39 cellular contexts compared by ENCODE assay signal in the genomic region with DNA sequence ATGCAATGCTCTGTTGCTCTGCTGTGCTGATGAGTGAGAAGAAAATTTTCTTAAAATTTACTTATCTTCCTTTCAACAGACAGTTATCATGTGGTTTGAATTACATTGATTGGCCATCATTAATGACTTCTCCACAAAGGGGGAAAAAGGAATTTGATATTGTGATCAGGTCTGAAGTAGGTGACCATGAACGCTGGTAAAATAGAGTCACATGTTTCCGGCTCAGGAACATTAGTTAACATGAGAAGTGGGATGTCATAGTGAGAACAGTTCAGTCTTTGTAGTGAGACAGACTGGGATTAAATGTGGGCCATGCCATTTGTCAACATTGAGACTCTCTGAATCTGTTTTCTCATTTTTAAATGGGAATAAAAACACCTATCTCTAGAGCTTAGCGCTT. TPM values are rescaled to one million over a fixed set of nuclear protein-coding genes. Genes with fewer than 3 reads are reported as not detected.
"Had no signal": no experiment of that assay in that cellular context is flagged by ENCODE, and none has a peak within 500 bp of the region (broad histone marks: within the 10 kb centered on the region; RNA-seq: fewer than 3 reads in every experiment).

No MANE protein-coding gene starts in this region.

- H3K9me3 ChIP-seq: MG63 had no signal

- DNase-seq: Kasumi-1, MG63, MM.1S, MV-4-11, NCI-H1048, NCI-H1092, NCI-H1092 treated with DMSO at 0.1 percent for 48 hours, NCI-H1105, NCI-H1105 treated with DMSO at 0.1 percent for 48 hours, NCI-H1417 treated with DMSO at 0.1 percent for 48 hours, NCI-H1436, NCI-H1436 treated with DMSO at 0.1 percent for 48 hours, NCI-H146, NCI-H1694, NCI-H1694 treated with DMSO at 0.1 percent for 48 hours, NCI-H187, NCI-H187 treated with DMSO at 0.1 percent for 48 hours, NCI-H1930, NCI-H2029, NCI-H2029 treated with DMSO at 0.1 percent for 48 hours, NCI-H2081, NCI-H2081 treated with DMSO at 0.1 percent for 48 hours, NCI-H2107, NCI-H2171, NCI-H2171 treated with DMSO at 0.1 percent for 48 hours, NCI-H2227 treated with DMSO at 0.1 percent for 48 hours, NCI-H226, NCI-H345, NCI-H446, NCI-H446 treated with DMSO at 0.1 percent for 48 hours, NCI-H510A, NCI-H510A treated with DMSO at 0.1 percent for 48 hours, NCI-H524, NCI-H524 treated with DMSO at 0.1 percent for 48 hours, NCI-H526 had no signal

- H3K27me3 ChIP-seq: MG63 had no signal

- H3K36me3 ChIP-seq: MG63 had no signal

- H3K4me3 ChIP-seq: MG63 had no signal

RNA-seq across cellular contexts. Expression of gene GBA3, which starts 50.6 kb away (rescaled TPM):
- total RNA-seq: LHCN-M2, M059J, MCF 10A, NCI-H460 had no signal
